Comparison of ENCODE assay signal across 10 cellular contexts in genomic region chr2:8202139-8202538, GRCh38.
DNase-seq lines count a peak whose midpoint lies in the region; ATAC-seq, FAIRE-seq and TF ChIP-seq lines count a peak whose summit lies in the region.
"Had no signal": no experiment of that assay in that cellular context is flagged by ENCODE, and none has a peak within 500 bp of the region (broad histone marks: within the 10 kb centered on the region; RNA-seq: fewer than 3 reads in every experiment).

No MANE protein-coding gene starts in this region.

- 67 to 84% (median 77%) methylated on average over 7 of the region's 7 CpGs for WGBS in spleen, 5 donors

- peaks cover 0 to 10% (median 6%) of the 10 kb centered on the region in 8 donors for H3K9me3 ChIP-seq in spleen
- H3K9me3 ChIP-seq: SJSA1 had no signal

- DNase-seq in GM10248 (ENCODE audit: extremely low spot score) (peak; percentile 60), SHP77 (lab: John Stamatoyannopoulos, UW) (peak; percentile 40 to 60), spleen (no peak), GM12892 (ENCODE audit: insufficient read length) (no peak), globus pallidus (ENCODE audit: low spot score) (no peak)
- DNase-seq in central memory CD4-positive, alpha-beta T cell: no peak
- DNase-seq: GDM1 had no signal

- intact Hi-C loops in spleen (cut with DNase I; ENCODE audit: low total_unique reads): no loop called here

- H3K27ac ChIP-seq in spleen: no peak overlapping the region
- H3K27ac ChIP-seq: SJSA1 had no signal

- H3K36me3 ChIP-seq in spleen: no peaks in the 10 kb centered on the region
- H3K36me3 ChIP-seq: SJSA1 had no signal

- POLR2A ChIA-PET in GM10248 (lab: Yijun Ruan, JAX): no interaction called here

- no peak for FAIRE-seq in GM12892 (lab: Jason Lieb, UNC)

- H3K4me3 ChIP-seq in spleen: no peak overlapping the region
- H3K4me3 ChIP-seq: SJSA1 had no signal

- no peaks in the 10 kb centered on the region for H3K27me3 ChIP-seq in spleen (replicated peaks in 1 of 7)

- no peak for TF ChIP-seq POLR2A in spleen (IDR thresholded peaks at IDR 0.05)
- no peak for TF ChIP-seq POLR2A in GM12892 (IDR thresholded peaks at IDR 0.05; ENCODE audit: low read depth, low read length)

- no peak for TF ChIP-seq CTCF in GM10248 (IDR thresholded peaks at IDR 0.05; ENCODE audit: control extremely low read depth, extremely low read depth, low read depth, missing control alignments)
- TF ChIP-seq CTCF in spleen (IDR thresholded peaks at IDR 0.05 in 8 of 11, conservative IDR thresholded peaks at IDR 0.05 in 3 of 11): no peak

- ATAC-seq in GM19463 (IDR thresholded peaks at IDR 0.05; ENCODE audit: unreplicated experiment) (peak; percentile 86), HG03439 (IDR thresholded peaks at IDR 0.05; ENCODE audit: unreplicated experiment) (peak; percentile 55)

- no peaks in the 10 kb centered on the region for H3K4me1 ChIP-seq in spleen
- H3K4me1 ChIP-seq: SJSA1 had no signal

- CTCF ChIA-PET in GM10248 (lab: Yijun Ruan, JAX): interaction anchor here (1.5 kb wide), 1 partner anchor 103 kb away, joined by 3 read pairs; no protein-coding TSS in a partner anchor

Comparison
In these comparisons a context has a peak if more than half of its experiments do, and no peak if none do; other contexts are left out.
1. DNase-seq: peak in GM10248 (single experiment) and SHP77 (2 of 2); none in spleen (single experiment), GM12892 (single experiment), central memory CD4-positive, alpha-beta T cell (single experiment) and globus pallidus (single experiment).